ENCODE assay signal across 11 cellular contexts in the genomic region with DNA sequence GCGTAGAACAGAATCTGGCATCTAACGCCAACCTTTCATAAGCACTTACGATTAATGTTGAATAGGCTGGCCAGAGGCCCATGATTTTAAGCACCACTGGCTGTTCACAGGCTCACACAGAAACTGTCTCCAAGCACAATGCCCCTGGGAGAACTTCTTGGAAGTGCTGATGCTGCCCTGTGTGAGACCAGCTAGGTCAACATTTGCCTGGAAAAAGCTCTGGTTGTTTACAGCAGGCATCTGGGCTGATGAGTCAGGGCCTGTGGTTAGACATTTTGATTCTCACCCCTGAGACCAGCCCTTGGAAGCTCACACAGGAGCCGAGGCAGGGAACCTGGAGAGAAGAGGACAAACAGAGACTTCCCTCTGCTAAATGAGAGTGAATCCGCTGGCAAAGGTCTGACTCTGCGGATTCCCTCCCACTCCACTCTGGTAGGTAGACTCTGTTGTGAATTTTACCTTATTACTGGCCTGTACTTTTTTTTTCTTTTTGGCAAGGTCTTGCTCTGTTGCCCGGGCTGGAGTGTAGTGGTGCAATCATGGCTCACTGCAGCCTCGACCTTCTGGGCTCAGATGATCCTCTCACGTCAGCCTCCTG. TPM values are rescaled to one million over a fixed set of nuclear protein-coding genes. Genes with fewer than 3 reads are reported as not detected.
DNase-seq lines count a peak whose midpoint lies in the region; ATAC-seq and TF ChIP-seq lines count a peak whose summit lies in the region.
"Had no signal": no experiment of that assay in that cellular context is flagged by ENCODE, and none has a peak within 500 bp of the region (broad histone marks: within the 10 kb centered on the region; RNA-seq: fewer than 3 reads in every experiment).

No MANE protein-coding gene starts in this region.

- H3K27me3 Mint-ChIP-seq in CD4-positive, alpha-beta T cell, result peaks cover 46% of the 10 kb centered on the region
- H3K27me3 Mint-ChIP-seq in glutamatergic neuron (ENCODE audit: unreplicated experiment), result peaks cover 8% of the 10 kb centered on the region

- peak; percentile 26 for TF ChIP-seq EP300 in transverse colon (IDR thresholded peaks at IDR 0.05; ENCODE audit: low read depth)

- TF ChIP-seq CTCF in ascending aorta (IDR thresholded peaks at IDR 0.05) (no peak), transverse colon (IDR thresholded peaks at IDR 0.05) (no peak), glutamatergic neuron (IDR thresholded peaks at IDR 0.05; ENCODE audit: partially characterized antibody, unreplicated experiment) (no peak)
- no peak for TF ChIP-seq CTCF in CD4-positive, alpha-beta T cell (IDR thresholded peaks at IDR 0.05)

- H3K36me3 Mint-ChIP-seq in CD4-positive, alpha-beta T cell (ENCODE audit: low read depth), result no peaks in the 10 kb centered on the region
- H3K36me3 Mint-ChIP-seq in glutamatergic neuron (ENCODE audit: unreplicated experiment), result no peaks in the 10 kb centered on the region

- in situ Hi-C loops in transverse colon (cut with MboI; ENCODE audit: low pct_ligation_motif_present in 1 of 4, low pct_unique_long_range_greater_than_20kb in 1 of 4, low sequenced_read_pairs in 3 of 4), result no loop called here

- no peaks in the 10 kb centered on the region for H3K9me3 ChIP-seq in ascending aorta
- H3K9me3 ChIP-seq in transverse colon, result no peaks in the 10 kb centered on the region
- H3K9me3 ChIP-seq in CD4-positive, alpha-beta T cell (ENCODE audit: control insufficient read depth, low read length), result no peaks in the 10 kb centered on the region

- H3K27ac ChIP-seq in ascending aorta (peak overlapping the region; percentile 60 to 66), transverse colon (peak overlapping the region; percentile 31 to 65 (median 62))
- no peak overlapping the region for H3K27ac ChIP-seq in CD4-positive, alpha-beta T cell (ENCODE audit: low read depth, low read length)
- H3K27ac ChIP-seq: C4-2B had no signal

- CTCF ChIA-PET in CD4-positive, alpha-beta T cell (lab: Charles Lee), result no interaction called here

- POLR2A ChIA-PET in CD4-positive, alpha-beta T cell (lab: Charles Lee), result no interaction called here

- H3K27ac Mint-ChIP-seq in CD4-positive, alpha-beta T cell, result no peak overlapping the region
- H3K27ac Mint-ChIP-seq in glutamatergic neuron (ENCODE audit: unreplicated experiment), result no peak overlapping the region
- H3K27ac Mint-ChIP-seq: stimulated activated naive CD8-positive, alpha-beta T cell treated with anti-CD3 and anti-CD28 coated beads, Interleukin-15, Interleukin-2, amounts not matched to agents 100 ng/mL and 50 ng/mL, for 24 hours had no signal

- 63 to 65% methylated on average over 6 to 9 of the region's 9 CpGs for WGBS in transverse colon (ENCODE audit: low coverage in 1 of 2), 2 donors

- ATAC-seq in HG03439 (IDR thresholded peaks at IDR 0.05; ENCODE audit: unreplicated experiment), result no peak
- no peak for ATAC-seq in CD4-positive, alpha-beta T cell (ENCODE audit: poor library complexity)

- no peaks in the 10 kb centered on the region for H3K4me1 Mint-ChIP-seq in CD4-positive, alpha-beta T cell (ENCODE audit: low read depth)
- peaks cover 32% of the 10 kb centered on the region for H3K4me1 Mint-ChIP-seq in glutamatergic neuron (ENCODE audit: low read depth, unreplicated experiment)

- peaks cover 7 to 12% of the 10 kb centered on the region in 2 donors for H3K4me1 ChIP-seq in ascending aorta
- H3K4me1 ChIP-seq in transverse colon, result peaks cover 6 to 24% (median 9%) of the 10 kb centered on the region in 4 donors

- H3K27me3 ChIP-seq in ascending aorta, result no peaks in the 10 kb centered on the region
- no peaks in the 10 kb centered on the region for H3K27me3 ChIP-seq in transverse colon
- peaks cover 31% of the 10 kb centered on the region for H3K27me3 ChIP-seq in CD4-positive, alpha-beta T cell (ENCODE audit: control insufficient read depth, insufficient read depth, low read length)

- no peak for TF ChIP-seq POLR2A in transverse colon (IDR thresholded peaks at IDR 0.05)

- peak; percentile 12 for DNase-seq in NCI-H2107 treated with DMSO at 0.1 percent for 48 hours (lab: John Stamatoyannopoulos, UW; ENCODE audit: unreplicated experiment)
- no peak for DNase-seq in NCI-H2107 (lab: John Stamatoyannopoulos, UW)
- DNase-seq in ascending aorta (ENCODE audit: low spot score in 2 of 2), result peak; percentile 69 to 94
- peak; percentile 94 for DNase-seq in iris pigment epithelial cell (ENCODE audit: low read depth)
- peak; percentile 37 for DNase-seq in transverse colon
- no peak for DNase-seq in CD4-positive, alpha-beta T cell
- no peak for DNase-seq in glutamatergic neuron
- DNase-seq: activated CD4-positive, CD25-positive, alpha-beta regulatory T cell had no signal

- no peaks in the 10 kb centered on the region for H3K9me3 Mint-ChIP-seq in CD4-positive, alpha-beta T cell
- peaks cover 4% of the 10 kb centered on the region for H3K9me3 Mint-ChIP-seq in glutamatergic neuron (ENCODE audit: unreplicated experiment)
- H3K9me3 Mint-ChIP-seq: stimulated activated naive CD8-positive, alpha-beta T cell treated with anti-CD3 and anti-CD28 coated beads, Interleukin-15, Interleukin-2, amounts not matched to agents 100 ng/mL and 50 ng/mL, for 24 hours had no signal

- no peak overlapping the region for H3K4me3 Mint-ChIP-seq in CD4-positive, alpha-beta T cell
- no peak overlapping the region for H3K4me3 Mint-ChIP-seq in glutamatergic neuron (ENCODE audit: unreplicated experiment)
- H3K4me3 Mint-ChIP-seq: stimulated activated naive CD8-positive, alpha-beta T cell treated with anti-CD3 and anti-CD28 coated beads, Interleukin-15, Interleukin-2, amounts not matched to agents 100 ng/mL and 50 ng/mL, for 24 hours had no signal

- H3K4me3 ChIP-seq in ascending aorta, result no peak overlapping the region
- no peak overlapping the region for H3K4me3 ChIP-seq in transverse colon

- H3K36me3 ChIP-seq in ascending aorta, result no peaks in the 10 kb centered on the region
- no peaks in the 10 kb centered on the region for H3K36me3 ChIP-seq in transverse colon

- intact Hi-C loops in ascending aorta (cut with DNase I) (no loop called here), transverse colon (cut with DNase I; ENCODE audit: low total_unique reads) (no loop called here)
- intact Hi-C loops in CD4-positive, alpha-beta T cell (cut with DNase I, micrococcal nuclease), result no loop called here

RNA-seq across cellular contexts. Expression of a gene that starts 6.8 kb away (rescaled TPM):
- total RNA-seq in ascending aorta, result 194 TPM
- 100 to 1,000 TPM; 103 to 257 (median 191) TPM for total RNA-seq in transverse colon
- total RNA-seq in CD4-positive, alpha-beta T cell, result 1 to 10 TPM; 1.5 to 2.8 TPM
- total RNA-seq in glutamatergic neuron (ENCODE audit: unreplicated experiment), result 97.8 TPM

Comparison
In these comparisons a context has a peak if more than half of its experiments do, and no peak if none do; other contexts are left out.
1. DNase-seq: peak in NCI-H2107 treated with DMSO at 0.1 percent for 48 hours (single experiment), ascending aorta (2 of 2), iris pigment epithelial cell (single experiment) and transverse colon (single experiment); none in NCI-H2107 (single experiment), CD4-positive, alpha-beta T cell (0 of 10) and glutamatergic neuron (single experiment).
2. RNA of a gene that starts 6.8 kb away (total RNA-seq): 103 to 257 TPM in transverse colon, 194 TPM in ascending aorta (single experiment) and 97.8 TPM in glutamatergic neuron (single experiment); 1.5 to 2.8 TPM in CD4-positive, alpha-beta T cell; every median in the first group is over 10 times any median in the second.